In genomic region chr14:71143391-71144290, GRCh38 we compare ENCODE assay signal across 10 cellular contexts.
DNase-seq lines count a peak whose midpoint lies in the region; ATAC-seq and TF ChIP-seq lines count a peak whose summit lies in the region.
"Had no signal": no experiment of that assay in that cellular context is flagged by ENCODE, and none has a peak within 500 bp of the region (broad histone marks: within the 10 kb centered on the region; RNA-seq: fewer than 3 reads in every experiment).

No MANE protein-coding gene starts in this region.

- intact Hi-C loops in PC-3 (cut with micrococcal nuclease), result loop anchor here (1.0 to 10.0 kb wide), 7 partner anchors 71 to 434 kb away; partner anchors contain the start of gene SIPA1L1

- H3K27ac ChIP-seq in CD8-positive, alpha-beta memory T cell (ENCODE audit: low read depth, low read length), result peak overlapping the region; percentile 55
- H3K27ac ChIP-seq in PC-3 (ENCODE audit: low read length), result peak overlapping the region; percentile 99

- POLR2A ChIA-PET in CD8-positive, alpha-beta memory T cell (lab: Charles Lee), result interaction anchor here (0.7 to 1.0 kb wide), 2 partner anchors 175 to 178 kb away, joined by 5 to 7 read pairs; no protein-coding TSS in a partner anchor
- POLR2A ChIA-PET in PC-3 (lab: Charles Lee; ENCODE audit: unreplicated experiment), result interaction anchor here (0.6 to 1.1 kb wide), 4 partner anchors 178 to 1628 kb away, joined by 3 to 7 read pairs (median 3); no protein-coding TSS in a partner anchor

- no peaks in the 10 kb centered on the region for H3K36me3 Mint-ChIP-seq in CD8-positive, alpha-beta memory T cell
- H3K36me3 Mint-ChIP-seq in nephron (ENCODE audit: low read depth) (no peaks in the 10 kb centered on the region), endothelial cell (ENCODE audit: low read depth, unreplicated experiment) (peaks cover 6% of the 10 kb centered on the region)
- H3K36me3 Mint-ChIP-seq: stimulated activated naive B cell treated with anti-CD40 and anti-IgM and Interleukin-4, amounts not matched to agents 10 μg/mL and 1 μg/mL and 100 μg/mL, for 72 hours had no signal

- H2AFZ ChIP-seq in PC-3 (ENCODE audit: low read length), result peak overlapping the region; percentile 37; the same call in 1 of the 2 replicates

- peak overlapping the region; percentile 86 to 98 (median 95) for H3K27ac Mint-ChIP-seq in CD8-positive, alpha-beta memory T cell
- peak overlapping the region; percentile 60 to 86 (median 68) for H3K27ac Mint-ChIP-seq in nephron
- no peak overlapping the region for H3K27ac Mint-ChIP-seq in endothelial cell (ENCODE audit: unreplicated experiment)

- BruUV-seq in PC-3 (replicated peaks; lab: Mats Ljungman, UMichigan), result TSS peak; percentile 76

- H3K4me3 Mint-ChIP-seq in CD8-positive, alpha-beta memory T cell, result peak overlapping the region in 6 of 7 donors; percentile 42 to 76 (median 63)
- H3K4me3 Mint-ChIP-seq in nephron, result no peak overlapping the region
- H3K4me3 Mint-ChIP-seq in endothelial cell (ENCODE audit: unreplicated experiment), result no peak overlapping the region
- H3K4me3 Mint-ChIP-seq: stimulated activated naive B cell treated with anti-CD40 and anti-IgM and Interleukin-4, amounts not matched to agents 10 μg/mL and 1 μg/mL and 100 μg/mL, for 72 hours had no signal

- CTCF ChIA-PET in CD8-positive, alpha-beta memory T cell (lab: Charles Lee), result interaction anchor here (1.3 to 9.8 kb wide), 4 partner anchors 9 to 711 kb away, joined by 5 to 133 read pairs (median 8); no protein-coding TSS in a partner anchor
- CTCF ChIA-PET in PC-3 (lab: Charles Lee), result interaction anchor here (0.5 to 0.6 kb wide), 2 partner anchors 178 to 260 kb away, joined by 3 to 16 read pairs; no protein-coding TSS in a partner anchor

- peak; percentile 79 for ATAC-seq in PC-3
- no peak for ATAC-seq in GM21825 (IDR thresholded peaks at IDR 0.05; ENCODE audit: unreplicated experiment)
- ATAC-seq in HG02981 (IDR thresholded peaks at IDR 0.05; ENCODE audit: unreplicated experiment), result no peak

- no peaks in the 10 kb centered on the region for H3K27me3 ChIP-seq in CD8-positive, alpha-beta memory T cell (ENCODE audit: insufficient read depth, low read length, poor library complexity, severe bottlenecking)
- H3K27me3 ChIP-seq in PC-3 (ENCODE audit: low read length), result no peaks in the 10 kb centered on the region

- H3K9me3 ChIP-seq in CD8-positive, alpha-beta memory T cell (ENCODE audit: low read length), result no peaks in the 10 kb centered on the region
- H3K9me3 ChIP-seq in PC-3 (ENCODE audit: low read length), result no peaks in the 10 kb centered on the region

- H3K4me1 ChIP-seq in CD8-positive, alpha-beta memory T cell (ENCODE audit: insufficient read depth, low read length), result peaks cover 18% of the 10 kb centered on the region
- H3K4me1 ChIP-seq in PC-3 (ENCODE audit: insufficient read depth, low read length), result peaks cover 41% of the 10 kb centered on the region

- no peaks in the 10 kb centered on the region for H3K27me3 Mint-ChIP-seq in CD8-positive, alpha-beta memory T cell
- H3K27me3 Mint-ChIP-seq in nephron (ENCODE audit: low read depth), result peaks cover 7% of the 10 kb centered on the region
- H3K27me3 Mint-ChIP-seq in endothelial cell (ENCODE audit: unreplicated experiment), result no peaks in the 10 kb centered on the region

- no peaks in the 10 kb centered on the region for H3K9me2 ChIP-seq in PC-3 (replicated peaks; ENCODE audit: low read length)

- no peaks in the 10 kb centered on the region for H3K9me3 Mint-ChIP-seq in CD8-positive, alpha-beta memory T cell
- H3K9me3 Mint-ChIP-seq in nephron (peaks cover 7% of the 10 kb centered on the region), endothelial cell (ENCODE audit: unreplicated experiment) (peaks cover 6% of the 10 kb centered on the region)
- H3K9me3 Mint-ChIP-seq: stimulated activated naive B cell treated with anti-CD40 and anti-IgM and Interleukin-4, amounts not matched to agents 10 μg/mL and 1 μg/mL and 100 μg/mL, for 72 hours had no signal

- H3K36me3 ChIP-seq in CD8-positive, alpha-beta memory T cell (ENCODE audit: insufficient read depth, low read length), result no peaks in the 10 kb centered on the region
- no peaks in the 10 kb centered on the region for H3K36me3 ChIP-seq in PC-3 (ENCODE audit: low read depth, low read length)

- H3K4me1 Mint-ChIP-seq in CD8-positive, alpha-beta memory T cell, result peaks cover 21 to 38% (median 28%) of the 10 kb centered on the region in 3 donors
- no peaks in the 10 kb centered on the region for H3K4me1 Mint-ChIP-seq in nephron
- no peaks in the 10 kb centered on the region for H3K4me1 Mint-ChIP-seq in endothelial cell (ENCODE audit: unreplicated experiment)

- peak overlapping the region; percentile 93 for H3K9ac ChIP-seq in PC-3 (ENCODE audit: low read length)

- 0 out of 2 replicates have a peak, but pooled peaks cover 10% of the 10 kb centered on the region for H3K79me2 ChIP-seq in PC-3 (ENCODE audit: low read length)

- DNase-seq in CD8-positive, alpha-beta memory T cell, result peak in 4 of 5 donors; percentile 10 to 71 (median 63)
- DNase-seq in PC-3, result peak; percentile 99
- peak; percentile 74 for DNase-seq in astrocyte of the hippocampus (ENCODE audit: low read depth, low spot score)
- DNase-seq in endothelial cell (ENCODE audit: low spot score), result no peak
- no peak for DNase-seq in DMS114 treated with DMSO at 0.1 percent for 48 hours (lab: John Stamatoyannopoulos, UW; ENCODE audit: unreplicated experiment)
- DNase-seq: Right ventricle myocardium superior had no signal

- H3F3A ChIP-seq in PC-3 (ENCODE audit: low read length, unreplicated experiment), result peaks cover 9% of the 10 kb centered on the region

- TF ChIP-seq CTCF in PC-3 (conservative IDR thresholded peaks at IDR 0.05; ENCODE audit: low read depth, low read length) (no peak), nephron (IDR thresholded peaks at IDR 0.05; ENCODE audit: unreplicated experiment in 3 of 3) (no peak), endothelial cell (IDR thresholded peaks at IDR 0.05; ENCODE audit: unreplicated experiment) (no peak)

- no peak overlapping the region for H3K4me3 ChIP-seq in CD8-positive, alpha-beta memory T cell (ENCODE audit: low read length)
- no peak overlapping the region for H3K4me3 ChIP-seq in PC-3 (ENCODE audit: low read length)

- no peaks in the 10 kb centered on the region for H4K20me1 ChIP-seq in PC-3 (ENCODE audit: low read length)

- peak overlapping the region; percentile 77 for H3K4me2 ChIP-seq in PC-3 (ENCODE audit: low read length)

Comparison
In these comparisons a context has a peak if more than half of its experiments do, and no peak if none do; other contexts are left out.
1. DNase-seq: peak in CD8-positive, alpha-beta memory T cell (4 of 5), PC-3 (single experiment) and astrocyte of the hippocampus (single experiment); none in endothelial cell (single experiment) and DMS114 treated with DMSO at 0.1 percent for 48 hours (single experiment).
2. H3K4me3 Mint-ChIP-seq: peak in CD8-positive, alpha-beta memory T cell (6 of 7); none in nephron (0 of 3) and endothelial cell (single experiment).